In genomic region chr13:20035130-20035529, GRCh38 we compare ENCODE assay signal across 16 cellular contexts.
A peak's percentile ranks its signal among the peaks of the same experiment; 100 is the strongest.
DNase-seq lines count a peak whose midpoint lies in the region; ATAC-seq, FAIRE-seq and TF ChIP-seq lines count a peak whose summit lies in the region.
"Had no signal": no experiment of that assay in that cellular context is flagged by ENCODE, and none has a peak within 500 bp of the region (broad histone marks: within the 10 kb centered on the region; RNA-seq: fewer than 3 reads in every experiment).

No MANE protein-coding gene starts in this region.

- no peak for ATAC-seq in HG03045 (IDR thresholded peaks at IDR 0.05; ENCODE audit: unreplicated experiment)
- ATAC-seq: activated CD8-positive, alpha-beta T cell treated with anti-CD3 and anti-CD28 coated beads for 36 hours; Right ventricle myocardium inferior had no signal

- FAIRE-seq in GM12891 (lab: Jason Lieb, UNC): no peak
- FAIRE-seq: small intestine had no signal

- DNase-seq in DMS114 treated with DMSO at 0.1 percent for 48 hours (lab: John Stamatoyannopoulos, UW; ENCODE audit: unreplicated experiment) (peak; percentile 5), NCI-H460 (ENCODE audit: extremely low read depth, low read depth) (peak; percentile 11), cerebellar cortex (ENCODE audit: low spot score) (peak; percentile 22), lung microvascular endothelial cell (ENCODE audit: low read depth in 2 of 2) (peak; percentile 3 to 29), cortex of kidney (lab: John Stamatoyannopoulos, UW) (no peak), GM12891 (ENCODE audit: insufficient read length, low spot score) (no peak)
- no peak for DNase-seq in activated CD4-positive, CD25-positive, alpha-beta regulatory T cell (lab: John Stamatoyannopoulos, UW)
- DNase-seq: activated CD8-positive, alpha-beta T cell treated with anti-CD3 and anti-CD28 coated beads for 36 hours; CD8-positive, alpha-beta memory T cell; mesenchymal stem cell; NCI-H187; NCI-H69; small intestine; stomach had no signal

- no peak for TF ChIP-seq POLR2A in GM12891 (IDR thresholded peaks at IDR 0.05; ENCODE audit: low read depth, low read length)

TF ChIP-seq in GM12891, 5 proteins besides CTCF, POLR2A, EP300 and RAD21:
- TF ChIP-seq TAF1 (IDR thresholded peaks at IDR 0.05; ENCODE audit: low read depth, low read length) (no peak), POLR2AphosphoS5 (IDR thresholded peaks at IDR 0.05; ENCODE audit: low read depth, low read length) (no peak), POU2F2 (IDR thresholded peaks at IDR 0.05; ENCODE audit: low read depth, low read length) (no peak), SPI1 (IDR thresholded peaks at IDR 0.05; ENCODE audit: low read depth, low read length) (no peak), PAX5 (IDR thresholded peaks at IDR 0.05; ENCODE audit: insufficient read depth, low read length, severe bottlenecking) (no peak)
TF ChIP-seq in GM12891: peak in this region for 0.

Comparison
In these comparisons a context has a peak if more than half of its experiments do, and no peak if none do; other contexts are left out.
1. DNase-seq: peak in DMS114 treated with DMSO at 0.1 percent for 48 hours (single experiment), NCI-H460 (single experiment), cerebellar cortex (single experiment) and lung microvascular endothelial cell (2 of 2); none in cortex of kidney (single experiment), activated CD4-positive, CD25-positive, alpha-beta regulatory T cell (0 of 4) and GM12891 (single experiment).